Comparison of ENCODE assay signal across 1 cellular context in the genomic region with DNA sequence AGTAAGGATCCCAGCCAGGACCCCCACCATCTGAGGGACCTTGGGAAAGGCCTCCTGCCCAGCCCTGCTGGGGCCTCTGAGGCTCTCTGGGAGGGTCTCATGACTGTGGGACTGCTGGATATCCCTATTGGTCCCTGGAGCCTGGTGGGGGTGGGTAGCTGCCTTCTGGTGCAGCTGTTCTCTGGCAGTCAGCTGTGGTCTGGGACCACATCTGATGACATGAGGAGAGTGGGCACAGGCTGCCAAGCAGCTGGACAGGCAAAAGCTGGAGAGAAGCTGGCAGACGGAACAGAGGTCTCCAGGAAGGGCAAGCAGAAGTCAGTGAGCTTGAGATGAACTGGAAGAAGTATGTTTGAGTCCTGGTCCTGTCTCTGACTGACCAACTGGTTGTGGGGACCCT.
TF ChIP-seq lines count a peak whose summit lies in the region.

No MANE protein-coding gene starts in this region.

TF ChIP-seq in HepG2, 621 proteins besides CTCF, POLR2A, EP300 and RAD21:
- no peak for TF ChIP-seq JARID2 (CRISPR knock-in tag; IDR thresholded peaks at IDR 0.05; ENCODE audit: insufficient replicate concordance)
- TF ChIP-seq, protein P1, sequence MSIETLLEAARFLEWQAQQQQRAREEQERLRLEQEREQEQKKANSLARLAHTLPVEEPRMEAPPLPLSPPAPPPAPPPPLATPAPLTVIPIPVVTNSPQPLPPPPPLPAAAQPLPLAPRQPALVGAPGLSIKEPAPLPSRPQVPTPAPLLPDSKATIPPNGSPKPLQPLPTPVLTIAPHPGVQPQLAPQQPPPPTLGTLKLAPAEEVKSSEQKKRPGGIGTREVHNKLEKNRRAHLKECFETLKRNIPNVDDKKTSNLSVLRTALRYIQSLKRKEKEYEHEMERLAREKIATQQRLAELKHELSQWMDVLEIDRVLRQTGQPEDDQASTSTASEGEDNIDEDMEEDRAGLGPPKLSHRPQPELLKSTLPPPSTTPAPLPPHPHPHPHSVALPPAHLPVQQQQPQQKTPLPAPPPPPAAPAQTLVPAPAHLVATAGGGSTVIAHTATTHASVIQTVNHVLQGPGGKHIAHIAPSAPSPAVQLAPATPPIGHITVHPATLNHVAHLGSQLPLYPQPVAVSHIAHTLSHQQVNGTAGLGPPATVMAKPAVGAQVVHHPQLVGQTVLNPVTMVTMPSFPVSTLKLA (IDR thresholded peaks at IDR 0.05), result no peak
- TF ChIP-seq, protein P2, sequence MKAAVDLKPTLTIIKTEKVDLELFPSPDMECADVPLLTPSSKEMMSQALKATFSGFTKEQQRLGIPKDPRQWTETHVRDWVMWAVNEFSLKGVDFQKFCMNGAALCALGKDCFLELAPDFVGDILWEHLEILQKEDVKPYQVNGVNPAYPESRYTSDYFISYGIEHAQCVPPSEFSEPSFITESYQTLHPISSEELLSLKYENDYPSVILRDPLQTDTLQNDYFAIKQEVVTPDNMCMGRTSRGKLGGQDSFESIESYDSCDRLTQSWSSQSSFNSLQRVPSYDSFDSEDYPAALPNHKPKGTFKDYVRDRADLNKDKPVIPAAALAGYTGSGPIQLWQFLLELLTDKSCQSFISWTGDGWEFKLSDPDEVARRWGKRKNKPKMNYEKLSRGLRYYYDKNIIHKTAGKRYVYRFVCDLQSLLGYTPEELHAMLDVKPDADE (CRISPR knock-in tag; IDR thresholded peaks at IDR 0.05), result no peak
- TF ChIP-seq ZMYM4 (CRISPR knock-in tag; IDR thresholded peaks at IDR 0.05), result no peak
- TF ChIP-seq RFX1 (IDR thresholded peaks at IDR 0.05), result no peak
- TF ChIP-seq ZNF24 (IDR thresholded peaks at IDR 0.05), result no peak
- TF ChIP-seq TBP (CRISPR knock-in tag; IDR thresholded peaks at IDR 0.05), result no peak
- TF ChIP-seq, protein P3, sequence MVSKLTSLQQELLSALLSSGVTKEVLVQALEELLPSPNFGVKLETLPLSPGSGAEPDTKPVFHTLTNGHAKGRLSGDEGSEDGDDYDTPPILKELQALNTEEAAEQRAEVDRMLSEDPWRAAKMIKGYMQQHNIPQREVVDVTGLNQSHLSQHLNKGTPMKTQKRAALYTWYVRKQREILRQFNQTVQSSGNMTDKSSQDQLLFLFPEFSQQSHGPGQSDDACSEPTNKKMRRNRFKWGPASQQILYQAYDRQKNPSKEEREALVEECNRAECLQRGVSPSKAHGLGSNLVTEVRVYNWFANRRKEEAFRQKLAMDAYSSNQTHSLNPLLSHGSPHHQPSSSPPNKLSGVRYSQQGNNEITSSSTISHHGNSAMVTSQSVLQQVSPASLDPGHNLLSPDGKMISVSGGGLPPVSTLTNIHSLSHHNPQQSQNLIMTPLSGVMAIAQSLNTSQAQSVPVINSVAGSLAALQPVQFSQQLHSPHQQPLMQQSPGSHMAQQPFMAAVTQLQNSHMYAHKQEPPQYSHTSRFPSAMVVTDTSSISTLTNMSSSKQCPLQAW (CRISPR knock-in tag; IDR thresholded peaks at IDR 0.05), result no peak
- no peak for TF ChIP-seq TBX2 (CRISPR knock-in tag; IDR thresholded peaks at IDR 0.05; ENCODE audit: borderline replicate concordance)
- TF ChIP-seq, protein P4, sequence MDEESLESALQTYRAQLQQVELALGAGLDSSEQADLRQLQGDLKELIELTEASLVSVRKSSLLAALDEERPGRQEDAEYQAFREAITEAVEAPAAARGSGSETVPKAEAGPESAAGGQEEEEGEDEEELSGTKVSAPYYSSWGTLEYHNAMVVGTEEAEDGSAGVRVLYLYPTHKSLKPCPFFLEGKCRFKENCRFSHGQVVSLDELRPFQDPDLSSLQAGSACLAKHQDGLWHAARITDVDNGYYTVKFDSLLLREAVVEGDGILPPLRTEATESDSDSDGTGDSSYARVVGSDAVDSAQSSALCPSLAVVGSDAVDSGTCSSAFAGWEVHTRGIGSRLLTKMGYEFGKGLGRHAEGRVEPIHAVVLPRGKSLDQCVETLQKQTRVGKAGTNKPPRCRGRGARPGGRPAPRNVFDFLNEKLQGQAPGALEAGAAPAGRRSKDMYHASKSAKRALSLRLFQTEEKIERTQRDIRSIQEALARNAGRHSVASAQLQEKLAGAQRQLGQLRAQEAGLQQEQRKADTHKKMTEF (CRISPR knock-in tag; IDR thresholded peaks at IDR 0.05), result no peak
- TF ChIP-seq MTF1 (CRISPR knock-in tag; IDR thresholded peaks at IDR 0.05), result no peak
- no peak for TF ChIP-seq HNF4A (CRISPR knock-in tag; IDR thresholded peaks at IDR 0.05)
- no peak for TF ChIP-seq TAF1 (CRISPR knock-in tag; IDR thresholded peaks at IDR 0.05)
- no peak for TF ChIP-seq MTA1 (CRISPR knock-in tag; IDR thresholded peaks at IDR 0.05; ENCODE audit: borderline replicate concordance)
- TF ChIP-seq RNF2 (conservative IDR thresholded peaks at IDR 0.05; ENCODE audit: low read depth), result no peak
- TF ChIP-seq ZNF629 (CRISPR knock-in tag; conservative IDR thresholded peaks at IDR 0.05), result no peak
